ENCODE assay signal across 1 cellular context in genomic region chr6:2765166-2765895, GRCh38.
TF ChIP-seq lines count a peak whose summit lies in the region.

Gene WRNIP1, plus strand, starts transcription at chr6:2765393. Its CDS starts 230 bp downstream, at chr6:2765623.

TF ChIP-seq in K562, 482 proteins besides CTCF, POLR2A, EP300 and RAD21 (continued from another document and continues in another):
- TF ChIP-seq UBTF (IDR thresholded peaks at IDR 0.05; ENCODE audit: borderline replicate concordance in 1 of 2, low read depth in 2 of 2, low read length in 2 of 2) (peak; percentile 8 to 94; a peak in 3 of 4 replicates), ZBTB7A (IDR thresholded peaks at IDR 0.05; ENCODE audit: borderline replicate concordance, control insufficient read depth, low read depth, low read length) (peak; percentile 98), KDM2B (CRISPR knock-in tag; IDR thresholded peaks at IDR 0.05) (peak; percentile 60; the same call in 1 of the 2 replicates), MGA (IDR thresholded peaks at IDR 0.05) (peak; percentile 4; the same call in 1 of the 2 replicates), HDAC1 (IDR thresholded peaks at IDR 0.05) (peak in 1 of 2 experiments; percentile 7; a peak in 1 of 4 replicates), ERF (CRISPR knock-in tag; IDR thresholded peaks at IDR 0.05) (peak; percentile 9; the same call in 1 of the 2 replicates), TCF3 (CRISPR knock-in tag; IDR thresholded peaks at IDR 0.05) (0 out of 2 replicates have a peak, but pooled peaks have one; percentile 3), PCBP2 (IDR thresholded peaks at IDR 0.05; ENCODE audit: low read depth, low read length, poor library complexity, severe bottlenecking) (peak; percentile 9), ZNF24 (IDR thresholded peaks at IDR 0.05) (peak; percentile 51), SRSF7 (optimal IDR thresholded peaks at IDR 0.05; ENCODE audit: low read depth, low read length) (no peak), SOX6 (IDR thresholded peaks at IDR 0.05) (peak; percentile 50), TCF15 (CRISPR knock-in tag; IDR thresholded peaks at IDR 0.05) (no peak), ETV1 (tag; conservative IDR thresholded peaks at IDR 0.05; ENCODE audit: low read depth) (no peak), FOXP4 (CRISPR knock-in tag; IDR thresholded peaks at IDR 0.05; ENCODE audit: borderline replicate concordance) (peak; percentile 76; the same call in 1 of the 2 replicates), SP1 (CRISPR knock-in tag; IDR thresholded peaks at IDR 0.05) (peak; percentile 59), ZNF766 (CRISPR knock-in tag; conservative IDR thresholded peaks at IDR 0.05) (peak; percentile 87), GATAD2A (IDR thresholded peaks at IDR 0.05) (peak; percentile 83), SRSF3 (IDR thresholded peaks at IDR 0.05; ENCODE audit: insufficient read depth, low read length) (no peak), WHSC1 (IDR thresholded peaks at IDR 0.05; ENCODE audit: low read length) (no peak), NKRF (IDR thresholded peaks at IDR 0.05; ENCODE audit: borderline replicate concordance) (no peak), E2F4 (CRISPR knock-in tag; IDR thresholded peaks at IDR 0.05; ENCODE audit: low read depth) (0 out of 2 replicates have a peak, but pooled peaks have one; percentile 20), CREB3L1 (IDR thresholded peaks at IDR 0.05; ENCODE audit: borderline replicate concordance, low read depth) (peak; percentile 84), TFAP4 (CRISPR knock-in tag; IDR thresholded peaks at IDR 0.05; ENCODE audit: borderline replicate concordance) (peak; percentile 93), MTA2 (IDR thresholded peaks at IDR 0.05; ENCODE audit: low read depth) (no peak), PREB (CRISPR knock-in tag; IDR thresholded peaks at IDR 0.05) (peak; percentile 68; the same call in 1 of the 2 replicates), VEZF1 (CRISPR knock-in tag; IDR thresholded peaks at IDR 0.05) (peak; percentile 100), E2F3 (CRISPR knock-in tag; IDR thresholded peaks at IDR 0.05) (peak; percentile 88)
